In the genomic region with DNA sequence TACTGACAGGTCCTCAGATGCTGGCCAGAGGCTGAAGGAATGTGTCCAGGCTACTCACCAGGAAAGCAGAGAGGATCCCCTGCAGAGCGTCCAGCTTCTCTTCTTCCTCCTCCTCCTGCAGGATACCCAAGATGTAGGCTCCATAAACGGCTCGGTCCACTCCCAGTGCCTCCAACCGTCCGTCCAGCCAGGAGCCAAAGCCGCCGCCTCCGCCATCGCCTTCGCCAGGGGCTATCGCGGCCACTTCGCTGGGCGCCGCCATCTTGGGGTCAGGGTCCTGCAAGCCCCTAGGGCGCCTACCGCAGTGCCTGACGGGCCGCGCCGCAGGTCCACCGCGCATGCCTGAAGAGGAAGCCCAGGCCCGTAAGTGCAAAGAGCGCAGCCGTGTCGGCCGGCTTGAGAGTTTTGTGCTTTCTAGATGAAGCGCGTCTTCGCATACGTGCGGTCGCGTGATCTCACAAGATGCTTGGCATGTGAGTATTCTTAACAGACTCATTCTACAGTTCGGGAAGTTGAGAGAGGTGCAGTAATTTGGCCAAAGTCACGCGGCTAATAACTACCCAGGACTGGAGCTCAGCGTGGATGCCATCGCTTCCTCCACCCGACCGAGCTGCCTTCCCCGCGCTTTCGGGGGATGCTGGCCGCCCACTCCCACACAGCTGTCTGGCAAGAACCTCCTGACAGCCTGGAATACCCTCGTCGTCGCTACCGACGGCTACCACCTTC, we compare ENCODE assay signal across 8 cellular contexts. TPM values are rescaled to one million over a fixed set of nuclear protein-coding genes. Genes with fewer than 3 reads are reported as not detected.
DNase-seq lines count a peak whose midpoint lies in the region; ATAC-seq and TF ChIP-seq lines count a peak whose summit lies in the region.

A gene with protein sequence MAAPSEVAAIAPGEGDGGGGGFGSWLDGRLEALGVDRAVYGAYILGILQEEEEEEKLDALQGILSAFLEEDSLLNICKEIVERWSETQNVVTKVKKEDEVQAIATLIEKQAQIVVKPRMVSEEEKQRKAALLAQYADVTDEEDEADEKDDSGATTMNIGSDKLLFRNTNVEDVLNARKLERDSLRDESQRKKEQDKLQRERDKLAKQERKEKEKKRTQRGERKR (minus strand): TSS at position 285 of the 726 bp plus-strand sequence. CDS start 23 bp downstream, at position 262.

- peak; percentile 77 for ATAC-seq in GM18861 (IDR thresholded peaks at IDR 0.05; ENCODE audit: unreplicated experiment)
- ATAC-seq in HG03175 (IDR thresholded peaks at IDR 0.05; ENCODE audit: unreplicated experiment), result peak; percentile 90
- ATAC-seq in activated B cell treated with CpG ODN at 0.5 μM for 24 hours (ENCODE audit: low read depth), result peak; percentile 100

- H3K4me1 Mint-ChIP-seq in activated B cell treated with CpG ODN at 0.5 μM for 24 hours, result peaks cover 25% of the 10 kb centered on the region

- peak within 1 kb of the TSS; percentile 91 for H3K27ac Mint-ChIP-seq in activated B cell treated with CpG ODN at 0.5 μM for 24 hours

- CTCF ChIA-PET in activated B cell treated with CpG ODN at 0.5 μM for 24 hours (lab: Charles Lee), result no interaction called here

- H3K27ac ChIP-seq in caudate nucleus (ENCODE audit: low read depth, low read length), result peak within 1 kb of the TSS; percentile 85

- intact Hi-C loops in activated B cell treated with CpG ODN at 0.5 μM for 24 hours (cut with micrococcal nuclease), result loop anchor here (1.0 kb wide), 2 partner anchors 19 to 132 kb away; partner anchors contain the start of genes DBF4B and FZD2

- peak within 1 kb of the TSS; percentile 98 for H3K4me3 Mint-ChIP-seq in activated B cell treated with CpG ODN at 0.5 μM for 24 hours

- peaks cover 23% of the 10 kb centered on the region for H3K36me3 Mint-ChIP-seq in activated B cell treated with CpG ODN at 0.5 μM for 24 hours (ENCODE audit: low read depth)

- POLR2A ChIA-PET in activated B cell treated with CpG ODN at 0.5 μM for 24 hours (lab: Charles Lee), result interaction anchor here (0.5 to 2.2 kb wide), 7 partner anchors 19 to 1374 kb away, joined by 3 to 21 read pairs (median 4); partner anchors contain the start of genes DBF4B, GPATCH8 and MEIOC

- no peak for TF ChIP-seq CTCF in activated B cell treated with CpG ODN at 0.5 μM for 24 hours (IDR thresholded peaks at IDR 0.05)

- peak; percentile 86 for DNase-seq in A172 (ENCODE audit: low spot score)
- peak; percentile 87 for DNase-seq in NCI-H345 treated with DMSO at 0.1 percent for 48 hours (lab: John Stamatoyannopoulos, UW; ENCODE audit: unreplicated experiment)
- DNase-seq in activated B cell treated with CpG ODN at 0.5 μM for 24 hours, result peak; percentile 90
- peak in 60 of 61 donors; percentile 24 to 93 (median 82) for DNase-seq in caudate nucleus (lab: John Stamatoyannopoulos, UW)
- DNase-seq in iris pigment epithelial cell (ENCODE audit: low read depth), result peak; percentile 95
- DNase-seq in stimulated activated CD4-positive, alpha-beta T cell treated with anti-CD3 and anti-CD28 coated beads, Interleukin-12 subunit alpha, Interleukin-12 subunit beta, amount 100 ng/mL, for 24 hours (ENCODE audit: low read depth in 2 of 2), result peak; percentile 83 to 90

- H3K27me3 Mint-ChIP-seq in activated B cell treated with CpG ODN at 0.5 μM for 24 hours, result no peaks in the 10 kb centered on the region

- H3K9me3 Mint-ChIP-seq in activated B cell treated with CpG ODN at 0.5 μM for 24 hours, result no peaks in the 10 kb centered on the region

RNA-seq across cellular contexts. Expression of the gene that starts here (rescaled TPM):
- total RNA-seq in A172 (2014; rRNA removed; shearing (Covaris generic)), result 51.6 and 69.9 TPM in 2 replicates
- 20.1 and 22.4 TPM in 2 replicates for total RNA-seq in activated B cell treated with CpG ODN at 0.5 μM for 24 hours

Comparison
In these comparisons a context has a peak if more than half of its experiments do, and no peak if none do; other contexts are left out.
1. Peak in every context shown above with its lines: DNase-seq, ATAC-seq and H3K27ac ChIP-seq.